14 cellular contexts compared by ENCODE assay signal in genomic region chr11:47099213-47099917, GRCh38.
DNase-seq lines count a peak whose midpoint lies in the region; ATAC-seq, FAIRE-seq and TF ChIP-seq lines count a peak whose summit lies in the region.
"Had no signal": no experiment of that assay in that cellular context is flagged by ENCODE, and none has a peak within 500 bp of the region (broad histone marks: within the 10 kb centered on the region; RNA-seq: fewer than 3 reads in every experiment).

No MANE protein-coding gene starts in this region.

- no peak overlapping the region for H2BK15ac ChIP-seq in H9 (ENCODE audit: low read depth, low read length)

- no peak overlapping the region for H3K4ac ChIP-seq in H9 (ENCODE audit: low read depth, low read length)

- no peak overlapping the region for H3K23ac ChIP-seq in H9 (ENCODE audit: insufficient read length, low read depth, low read length)

- H3K4me3 ChIP-seq in adipocyte (ENCODE audit: low read length) (no peak overlapping the region), HepG2 (replicated peaks in 1 of 3; ENCODE audit: insufficient read depth in 1 of 3, low read depth in 2 of 3, low read length in 3 of 3) (no peak overlapping the region), hepatocyte (no peak overlapping the region)
- H3K4me3 ChIP-seq: vagina had no signal

- no peak overlapping the region for H2BK20ac ChIP-seq in H9 (ENCODE audit: low read depth, low read length, poor library complexity, severe bottlenecking)

- peaks cover 4 to 6% of the 10 kb centered on the region in 2 experiments for H3K9me3 Mint-ChIP-seq in H9

- no peaks in the 10 kb centered on the region for H3K9me2 ChIP-seq in hepatocyte (replicated peaks; ENCODE audit: insufficient read depth)

- no peaks in the 10 kb centered on the region for H3K79me1 ChIP-seq in H9 (ENCODE audit: insufficient read depth, low read depth, low read length, poor library complexity, severe bottlenecking)

- H3K4me1 ChIP-seq in adipocyte (ENCODE audit: control insufficient read depth, insufficient read depth, low read length) (peaks cover 38% of the 10 kb centered on the region), HepG2 (ENCODE audit: insufficient read depth, low read length) (peaks cover 39% of the 10 kb centered on the region), hepatocyte (ENCODE audit: insufficient read depth) (peaks cover 4% of the 10 kb centered on the region), H9 (ENCODE audit: insufficient read depth, low read length) (no peaks in the 10 kb centered on the region)
- H3K4me1 ChIP-seq: vagina had no signal

- H2BK5ac ChIP-seq in H9 (ENCODE audit: insufficient read length, low read length): no peak overlapping the region

- H2AFZ ChIP-seq in HepG2 (ENCODE audit: low read length) (no peak overlapping the region), hepatocyte (no peak overlapping the region), H9 (ENCODE audit: low read length) (no peak overlapping the region)

- H3K4me2 ChIP-seq in HepG2 (ENCODE audit: low read depth, low read length) (0 out of 2 replicates have a peak overlapping the region, but pooled peaks have one; percentile 21), hepatocyte (no peak overlapping the region), H9 (ENCODE audit: insufficient read depth, insufficient read length, low read length) (no peak overlapping the region)

- ATAC-seq in HepG2 (peak; percentile 50), left cardiac atrium (no peak)

- intact Hi-C loops in HepG2 (cut with micrococcal nuclease; ENCODE audit: unreplicated experiment): loop anchor here (10.0 kb wide), 1 partner anchor 95 kb away; no protein-coding TSS in a partner anchor
- intact Hi-C loops in left cardiac atrium (cut with DNase I): no loop called here

- WGBS in HepG2 (ENCODE audit: low lambda C conversion rate): 30% methylated on average over 3 of the region's 3 CpGs
- 78% methylated on average over 3 of the region's 3 CpGs for WGBS in hepatocyte (ENCODE audit: low lambda C conversion rate, missing lambda C conversion rate)
- no CpG with 5 or more reads among the region's 3 CpGs for WGBS in H9 (ENCODE audit: extremely low coverage, insufficient read length, low lambda C conversion rate)

- TF ChIP-seq EP300 in HepG2 (IDR thresholded peaks at IDR 0.05; ENCODE audit: low read depth in 2 of 2, low read length in 2 of 2) (no peak), HepG2 (CRISPR knock-in tag; IDR thresholded peaks at IDR 0.05; ENCODE audit: borderline replicate concordance) (no peak)

- peaks cover 0 to 8% (median 7%) of the 10 kb centered on the region in 3 experiments; a peak in 6 of 7 replicates for H3K36me3 Mint-ChIP-seq in H9 (ENCODE audit: insufficient read depth in 1 of 3, low read depth in 3 of 3)

- H3K56ac ChIP-seq in H9 (ENCODE audit: insufficient read length, low read depth, low read length): no peak overlapping the region

- peak; percentile 66 for DNase-seq in DMS153 treated with DMSO at 0.1 percent for 48 hours (lab: John Stamatoyannopoulos, UW; ENCODE audit: unreplicated experiment)
- DNase-seq in NCI-H1436 treated with DMSO at 0.1 percent for 48 hours (lab: John Stamatoyannopoulos, UW): peak; percentile 43
- peak; percentile 53 for DNase-seq in adipocyte (ENCODE audit: low read depth)
- peak; percentile 76 for DNase-seq in HepG2 (ENCODE audit: low spot score)
- DNase-seq in hepatocyte (ENCODE audit: low spot score): no peak
- no peak for DNase-seq in H9
- DNase-seq in left cardiac atrium: no peak
- DNase-seq in activated CD8-positive, alpha-beta memory T cell treated with anti-CD3 and anti-CD28 coated beads, Interleukin-2, amount 50 U/mL, for 4 hours: no peak
- DNase-seq: activated CD4-positive, CD25-positive, alpha-beta regulatory T cell treated with anti-CD3 and anti-CD28 coated beads, Interleukin-2, amount 50 U/mL, for 72 hours; activated T-cell treated with anti-CD3 and anti-CD28 coated beads, Interleukin-2, amount 50 U/mL, for 1 hour; effector CD8-positive, alpha-beta T cell had no signal

- no peak for TF ChIP-seq CTCF in HepG2 (CRISPR knock-in tag; IDR thresholded peaks at IDR 0.05)
- TF ChIP-seq CTCF in hepatocyte (IDR thresholded peaks at IDR 0.05; ENCODE audit: poor library complexity): no peak
- TF ChIP-seq CTCF in H9 (conservative IDR thresholded peaks at IDR 0.05): no peak

- H3K9ac ChIP-seq in adipocyte (ENCODE audit: low read length) (no peak overlapping the region), HepG2 (ENCODE audit: insufficient read depth, low read depth, low read length) (no peak overlapping the region), H9 (ENCODE audit: extremely low read depth, insufficient read length, low read length) (no peak overlapping the region)

- H4K20me1 ChIP-seq in HepG2 (ENCODE audit: insufficient read depth, low read length) (no peaks in the 10 kb centered on the region), hepatocyte (ENCODE audit: insufficient read depth, poor library complexity, severe bottlenecking) (no peaks in the 10 kb centered on the region), H9 (ENCODE audit: control insufficient read depth, insufficient read depth, insufficient read length) (no peaks in the 10 kb centered on the region)

- H3K9me3 ChIP-seq in adipocyte (ENCODE audit: control insufficient read depth, low read length): no peaks in the 10 kb centered on the region
- H3K9me3 ChIP-seq in HepG2 (ENCODE audit: low read length): no peaks in the 10 kb centered on the region
- no peaks in the 10 kb centered on the region for H3K9me3 ChIP-seq in hepatocyte (ENCODE audit: low read depth)
- no peaks in the 10 kb centered on the region for H3K9me3 ChIP-seq in H9 (ENCODE audit: control insufficient read depth, low read depth, low read length)
- H3K9me3 ChIP-seq: neutrophil, vagina had no signal

- no peak overlapping the region for H2AK5ac ChIP-seq in H9 (ENCODE audit: insufficient read length, low read length)

- H3K36me3 ChIP-seq in adipocyte (ENCODE audit: control insufficient read depth, insufficient read depth, low read length, severe bottlenecking) (no peaks in the 10 kb centered on the region), HepG2 (replicated peaks in 1 of 2; ENCODE audit: control insufficient read depth in 1 of 2, insufficient read depth in 2 of 2, low read length in 2 of 2) (no peaks in the 10 kb centered on the region), hepatocyte (replicated peaks; ENCODE audit: insufficient read depth, low read depth) (peaks cover 4% of the 10 kb centered on the region)
- H3K36me3 ChIP-seq: neutrophil, vagina had no signal

- CTCF ChIA-PET in HepG2 (lab: Yijun Ruan, JAX; ENCODE audit: low intra/inter-chr PET ratio, low total read pairs): no interaction called here

- H2BK120ac ChIP-seq in H9 (ENCODE audit: low read depth, low read length, poor library complexity, severe bottlenecking): no peak overlapping the region

- H3K4me3 Mint-ChIP-seq in H9: no peak overlapping the region

- H3K4me1 Mint-ChIP-seq in H9: peaks cover 14 to 21% of the 10 kb centered on the region in 2 experiments

- H3K27me3 Mint-ChIP-seq in H9 (ENCODE audit: low read depth): no peaks in the 10 kb centered on the region

- POLR2A ChIA-PET in HepG2 (lab: Yijun Ruan, JAX): no interaction called here

- no peak overlapping the region for H3K14ac ChIP-seq in H9 (ENCODE audit: insufficient read depth, low read length)

- no peak for FAIRE-seq in HepG2 (lab: Jason Lieb, UNC)
- FAIRE-seq: H1 had no signal

- H3K18ac ChIP-seq in H9 (ENCODE audit: insufficient read length, low read depth, low read length): no peak overlapping the region

- H3K27ac ChIP-seq in HepG2 (ENCODE audit: extremely low read length, insufficient read depth, low read length) (no peak overlapping the region), hepatocyte (no peak overlapping the region), H9 (ENCODE audit: insufficient read length, low read depth, low read length) (no peak overlapping the region)
- H3K27ac ChIP-seq: neutrophil, vagina had no signal

- H3K27me3 ChIP-seq in adipocyte (replicated peaks; ENCODE audit: control insufficient read depth, insufficient read depth, low read length) (no peaks in the 10 kb centered on the region), HepG2 (ENCODE audit: control insufficient read depth in 1 of 2, insufficient read depth in 2 of 2, low read length in 2 of 2) (no peaks in the 10 kb centered on the region), hepatocyte (no peaks in the 10 kb centered on the region), H9 (ENCODE audit: insufficient read depth, low read length) (no peaks in the 10 kb centered on the region)
- H3K27me3 ChIP-seq: neutrophil, vagina had no signal

- H3K23me2 ChIP-seq in H9 (ENCODE audit: insufficient read length, low read depth, low read length, poor library complexity, severe bottlenecking): no peaks in the 10 kb centered on the region

- no peak overlapping the region for H4K5ac ChIP-seq in H9 (ENCODE audit: insufficient read length, low read depth, low read length)

- no TSS peak for BruUV-seq in HepG2 (replicated peaks; lab: Mats Ljungman, UMichigan)

- H3K79me2 ChIP-seq in HepG2 (ENCODE audit: insufficient read depth, low read length): no peaks in the 10 kb centered on the region
- H3K79me2 ChIP-seq in hepatocyte: no peaks in the 10 kb centered on the region
- no peaks in the 10 kb centered on the region for H3K79me2 ChIP-seq in H9 (ENCODE audit: insufficient read depth, low read length)

- no peak for TF ChIP-seq POLR2A in HepG2 (IDR thresholded peaks at IDR 0.05; ENCODE audit: insufficient read depth in 1 of 2, low read depth in 2 of 2, low read length in 2 of 2)

- no peak overlapping the region for H3T11ph ChIP-seq in H9 (ENCODE audit: low read length)

- H4K91ac ChIP-seq in H9 (ENCODE audit: insufficient read length, low read depth, low read length): no peak overlapping the region

- no peak overlapping the region for H2BK12ac ChIP-seq in H9 (ENCODE audit: insufficient read length, low read depth, low read length)

- H3K27ac Mint-ChIP-seq in H9: no peak overlapping the region

- no peak overlapping the region for H4K8ac ChIP-seq in H9 (replicated peaks; ENCODE audit: insufficient read length, low read depth, low read length)

- in situ Hi-C loops in HepG2 (cut with HindIII; ENCODE audit: extremely low pct_ligation_motif_present, low pct_unique_long_range_greater_than_20kb): no loop called here

- TF ChIP-seq RAD21 in HepG2 (CRISPR knock-in tag; IDR thresholded peaks at IDR 0.05): no peak

TF ChIP-seq in HepG2, 621 proteins besides CTCF, POLR2A, EP300 and RAD21 (continues in another document):
- TF ChIP-seq SOX6 (IDR thresholded peaks at IDR 0.05) (no peak), SOX6 (CRISPR knock-in tag; IDR thresholded peaks at IDR 0.05) (peak; percentile 42; the same call in 1 of the 2 replicates), SOX13 (IDR thresholded peaks at IDR 0.05) (no peak), SOX13 (CRISPR knock-in tag; conservative IDR thresholded peaks at IDR 0.05 in 1 of 2, IDR thresholded peaks at IDR 0.05 in 1 of 2) (peak in 1 of 2 experiments; percentile 60; a peak in 1 of 4 replicates), TOPORS (CRISPR knock-in tag; IDR thresholded peaks at IDR 0.05) (no peak), RELA (CRISPR knock-in tag; IDR thresholded peaks at IDR 0.05) (no peak), CEBPG (CRISPR knock-in tag; IDR thresholded peaks at IDR 0.05) (no peak), HMGA1 (CRISPR knock-in tag; conservative IDR thresholded peaks at IDR 0.05) (no peak), TBL1XR1 (IDR thresholded peaks at IDR 0.05; ENCODE audit: borderline replicate concordance, low read length, partially characterized antibody) (no peak)

Comparison
In these comparisons a context has a peak if more than half of its experiments do, and no peak if none do; other contexts are left out.
1. DNase-seq: peak in DMS153 treated with DMSO at 0.1 percent for 48 hours (single experiment), NCI-H1436 treated with DMSO at 0.1 percent for 48 hours (single experiment), adipocyte (single experiment) and HepG2 (single experiment); none in hepatocyte (single experiment), H9 (single experiment), left cardiac atrium (single experiment) and activated CD8-positive, alpha-beta memory T cell treated with anti-CD3 and anti-CD28 coated beads, Interleukin-2, amount 50 U/mL, for 4 hours (single experiment).